Comparison of ENCODE assay signal across 22 cellular contexts in genomic region chr12:20429876-20430275, GRCh38.
DNase-seq lines count a peak whose midpoint lies in the region; ATAC-seq and TF ChIP-seq lines count a peak whose summit lies in the region.
"Had no signal": no experiment of that assay in that cellular context is flagged by ENCODE, and none has a peak within 500 bp of the region (broad histone marks: within the 10 kb centered on the region; RNA-seq: fewer than 3 reads in every experiment).

No MANE protein-coding gene starts in this region.

- H3K9me3 ChIP-seq in left ventricle myocardium inferior (replicated peaks) (no peaks in the 10 kb centered on the region), muscle layer of colon (ENCODE audit: low read length) (no peaks in the 10 kb centered on the region)
- H3K9me3 ChIP-seq: BLaER1, SK-N-SH had no signal

- no peaks in the 10 kb centered on the region for H3K4me1 Mint-ChIP-seq in activated CD8-positive, alpha-beta T cell treated with anti-CD3 and anti-CD28 coated beads for 36 hours (ENCODE audit: low read depth)

- H3K27ac ChIP-seq in left ventricle myocardium inferior (replicated peaks) (peak overlapping the region; percentile 50), muscle layer of colon (ENCODE audit: low read depth, low read length) (peak overlapping the region; percentile 26)
- H3K27ac ChIP-seq: BLaER1 had no signal

- no peak for DNase-seq in left ventricle myocardium inferior
- no peak for DNase-seq in Right ventricle myocardium inferior (ENCODE audit: missing footprints)
- peak; percentile 26 for DNase-seq in fibroblast of peridontal ligament (ENCODE audit: extremely low read depth)
- no peak for DNase-seq in NCI-H446 treated with DMSO at 0.1 percent for 48 hours (lab: John Stamatoyannopoulos, UW)
- DNase-seq in inferior parietal cortex (ENCODE audit: extremely low spot score), result no peak
- no peak for DNase-seq in activated CD8-positive, alpha-beta T cell treated with anti-CD3 and anti-CD28 coated beads for 36 hours
- DNase-seq: 8988T; CD4-positive, alpha-beta T cell; GOT3; HCEC 1CT; Kasumi-1; NCI-H1092 treated with DMSO at 0.1 percent for 48 hours; NCI-H1436; NCI-H1930; NCI-H2107; NCI-H524 treated with DMSO at 0.1 percent for 48 hours; NCI-H774; SK-N-SH had no signal

- H3K4me3 Mint-ChIP-seq in activated CD8-positive, alpha-beta T cell treated with anti-CD3 and anti-CD28 coated beads for 36 hours, result no peak overlapping the region
- H3K4me3 Mint-ChIP-seq: CD4-positive, alpha-beta T cell had no signal

- TF ChIP-seq CTCF in left ventricle myocardium inferior (IDR thresholded peaks at IDR 0.05; ENCODE audit: borderline replicate concordance), result no peak
- TF ChIP-seq CTCF in activated CD8-positive, alpha-beta T cell treated with anti-CD3 and anti-CD28 coated beads for 36 hours (IDR thresholded peaks at IDR 0.05), result no peak

- POLR2A ChIA-PET in activated CD8-positive, alpha-beta T cell treated with anti-CD3 and anti-CD28 coated beads for 36 hours (lab: Charles Lee), result no interaction called here

- H3K4me3 ChIP-seq in left ventricle myocardium inferior (no peak overlapping the region), muscle layer of colon (ENCODE audit: low read depth in 1 of 2, low read length in 2 of 2) (no peak overlapping the region)
- H3K4me3 ChIP-seq: BLaER1, K562 had no signal

- no peaks in the 10 kb centered on the region for H3K36me3 Mint-ChIP-seq in activated CD8-positive, alpha-beta T cell treated with anti-CD3 and anti-CD28 coated beads for 36 hours (ENCODE audit: low read depth)

- intact Hi-C loops in left ventricle myocardium inferior (cut with micrococcal nuclease) (no loop called here), Right ventricle myocardium inferior (cut with DNase I) (no loop called here)
- intact Hi-C loops in activated CD8-positive, alpha-beta T cell treated with anti-CD3 and anti-CD28 coated beads for 36 hours (cut with micrococcal nuclease), result no loop called here

- H3K4me1 ChIP-seq in left ventricle myocardium inferior, result peaks cover 85% of the 10 kb centered on the region
- peaks cover 32% of the 10 kb centered on the region for H3K4me1 ChIP-seq in muscle layer of colon (ENCODE audit: insufficient read depth, low read length)
- H3K4me1 ChIP-seq: BLaER1 had no signal

- ATAC-seq in Right ventricle myocardium inferior, result no peak
- ATAC-seq in HG03354 (IDR thresholded peaks at IDR 0.05; ENCODE audit: poor library complexity, severe bottlenecking, unreplicated experiment), result no peak
- no peak for ATAC-seq in activated CD8-positive, alpha-beta T cell treated with anti-CD3 and anti-CD28 coated beads for 36 hours
- ATAC-seq: K562 had no signal

- no peaks in the 10 kb centered on the region for H3K27me3 Mint-ChIP-seq in activated CD8-positive, alpha-beta T cell treated with anti-CD3 and anti-CD28 coated beads for 36 hours
- H3K27me3 Mint-ChIP-seq: CD4-positive, alpha-beta T cell had no signal

- H3K27me3 ChIP-seq in left ventricle myocardium inferior (ENCODE audit: low read depth), result no peaks in the 10 kb centered on the region
- H3K27me3 ChIP-seq in muscle layer of colon (ENCODE audit: control insufficient read depth in 1 of 2, insufficient read depth in 2 of 2, low read length in 2 of 2), result no peaks in the 10 kb centered on the region
- H3K27me3 ChIP-seq: BLaER1 had no signal

- H3K27ac Mint-ChIP-seq in activated CD8-positive, alpha-beta T cell treated with anti-CD3 and anti-CD28 coated beads for 36 hours, result no peak overlapping the region
- H3K27ac Mint-ChIP-seq: CD4-positive, alpha-beta T cell had no signal

- CTCF ChIA-PET in activated CD8-positive, alpha-beta T cell treated with anti-CD3 and anti-CD28 coated beads for 36 hours (lab: Charles Lee), result no interaction called here

- no peaks in the 10 kb centered on the region for H3K9me3 Mint-ChIP-seq in activated CD8-positive, alpha-beta T cell treated with anti-CD3 and anti-CD28 coated beads for 36 hours
- H3K9me3 Mint-ChIP-seq: CD4-positive, alpha-beta T cell had no signal

- no peak overlapping the region for H3K9ac ChIP-seq in muscle layer of colon (ENCODE audit: low read length)
- H3K9ac ChIP-seq: BLaER1, SK-N-SH had no signal

- H3K36me3 ChIP-seq in left ventricle myocardium inferior, result no peaks in the 10 kb centered on the region
- no peaks in the 10 kb centered on the region for H3K36me3 ChIP-seq in muscle layer of colon (ENCODE audit: insufficient read depth, low read length)
- H3K36me3 ChIP-seq: BLaER1 had no signal
